Comparison of ENCODE assay signal across 15 cellular contexts in the genomic region with DNA sequence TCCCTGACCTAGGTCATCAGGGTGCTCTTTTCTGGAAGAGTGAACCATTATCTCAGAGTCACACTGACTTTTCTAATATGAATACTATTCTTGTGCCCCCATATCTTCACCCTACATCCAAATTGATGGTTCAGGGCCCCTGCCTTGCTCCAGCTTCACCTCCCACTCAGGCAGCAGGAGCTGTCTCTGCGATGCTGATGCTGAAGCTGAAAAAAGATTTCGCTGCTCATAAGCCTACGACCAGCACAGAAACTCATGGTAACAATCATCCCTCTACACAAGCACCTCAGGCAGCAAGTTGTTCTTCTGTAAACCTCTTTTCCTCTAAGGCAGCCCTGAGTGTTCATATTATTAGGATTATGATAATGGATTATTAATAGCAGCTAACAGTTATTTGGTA. TPM values are rescaled to one million over a fixed set of nuclear protein-coding genes. Genes with fewer than 3 reads are reported as not detected.
DNase-seq lines count a peak whose midpoint lies in the region; TF ChIP-seq lines count a peak whose summit lies in the region.
"Had no signal": no experiment of that assay in that cellular context is flagged by ENCODE, and none has a peak within 500 bp of the region (broad histone marks: within the 10 kb centered on the region; RNA-seq: fewer than 3 reads in every experiment).

No MANE protein-coding gene starts in this region.

- H3K27me3 Mint-ChIP-seq in chondrocyte (ENCODE audit: low read depth) (no peaks in the 10 kb centered on the region), neural crest cell (ENCODE audit: low read depth) (peaks cover 3% of the 10 kb centered on the region)
- H3K27me3 Mint-ChIP-seq: B cell; CD4-positive, alpha-beta memory T cell had no signal

- H3K27ac Mint-ChIP-seq in chondrocyte (ENCODE audit: unreplicated experiment) (no peak overlapping the region), neural crest cell (ENCODE audit: unreplicated experiment) (no peak overlapping the region)
- H3K27ac Mint-ChIP-seq: B cell had no signal

- H3K36me3 ChIP-seq in Loucy (ENCODE audit: insufficient read depth, low read length): no peaks in the 10 kb centered on the region

- H3K4me1 Mint-ChIP-seq in chondrocyte (ENCODE audit: low read depth): peaks cover 29% of the 10 kb centered on the region
- peaks cover 35% of the 10 kb centered on the region for H3K4me1 Mint-ChIP-seq in neural crest cell

- H3K4me1 ChIP-seq in Loucy (ENCODE audit: insufficient read depth, low read length, poor library complexity, severe bottlenecking): peaks cover 38% of the 10 kb centered on the region

- intact Hi-C loops in posterior cingulate gyrus (cut with DNase I): no loop called here

- no peaks in the 10 kb centered on the region for H3F3A ChIP-seq in Loucy (ENCODE audit: low read depth)

- no peak for TF ChIP-seq CTCF in Loucy (conservative IDR thresholded peaks at IDR 0.05; ENCODE audit: low read length)
- no peak for TF ChIP-seq CTCF in chondrocyte (IDR thresholded peaks at IDR 0.05)
- TF ChIP-seq CTCF in neural crest cell (conservative IDR thresholded peaks at IDR 0.05): no peak

- H3K36me3 Mint-ChIP-seq in chondrocyte (ENCODE audit: low read depth): no peaks in the 10 kb centered on the region
- no peaks in the 10 kb centered on the region for H3K36me3 Mint-ChIP-seq in neural crest cell (ENCODE audit: low read depth)

- H3K79me2 ChIP-seq in Loucy (ENCODE audit: insufficient read depth, low read length): peaks cover 75% of the 10 kb centered on the region

- no peaks in the 10 kb centered on the region for H3K9me2 ChIP-seq in Loucy (replicated peaks; ENCODE audit: low read depth, low read length)

- no peaks in the 10 kb centered on the region for H3K27me3 ChIP-seq in Loucy (ENCODE audit: insufficient read depth, low read length, poor library complexity, severe bottlenecking)

- H3K9ac ChIP-seq in Loucy (ENCODE audit: low read depth, low read length, poor library complexity, severe bottlenecking): peak overlapping the region; percentile 93
- H3K9ac ChIP-seq: GM23248 had no signal

- no peak overlapping the region for H3K4me3 Mint-ChIP-seq in chondrocyte (ENCODE audit: unreplicated experiment)
- H3K4me3 Mint-ChIP-seq in neural crest cell: peak overlapping the region; percentile 31
- H3K4me3 Mint-ChIP-seq: B cell had no signal

- H2AFZ ChIP-seq in Loucy (ENCODE audit: low read length): no peak overlapping the region
- H2AFZ ChIP-seq: GM23248 had no signal

- H3K9me3 Mint-ChIP-seq in chondrocyte (ENCODE audit: low read depth) (no peaks in the 10 kb centered on the region), neural crest cell (no peaks in the 10 kb centered on the region)

- peak overlapping the region; percentile 91 for H3K4me2 ChIP-seq in Loucy (ENCODE audit: low read depth, low read length, poor library complexity, severe bottlenecking)

- no peaks in the 10 kb centered on the region for H3K9me3 ChIP-seq in Loucy (ENCODE audit: insufficient read depth, low read depth, low read length)

- H3K4me3 ChIP-seq in Loucy (ENCODE audit: low read length, poor library complexity, severe bottlenecking): peak overlapping the region; percentile 93
- H3K4me3 ChIP-seq: GM23248 had no signal

- H4K20me1 ChIP-seq in Loucy (ENCODE audit: insufficient read depth, low read length, poor library complexity, severe bottlenecking): peaks cover 48% of the 10 kb centered on the region

- DNase-seq in chondrocyte (ENCODE audit: low spot score): peak; percentile 47
- no peak for DNase-seq in neural crest cell (ENCODE audit: low read depth, low spot score)
- DNase-seq in glomerular visceral epithelial cell (ENCODE audit: extremely low spot score): no peak
- DNase-seq in posterior cingulate gyrus: no peak
- no peak for DNase-seq in LoVo (ENCODE audit: low spot score)
- DNase-seq in cerebellar nuclear complex (lab: John Stamatoyannopoulos, UW): no peak
- DNase-seq: CD4-positive, alpha-beta memory T cell; COR-L47; DMS153; DND-41; GM23248; IMR-90 had no signal

RNA-seq across cellular contexts. Expression of a gene that starts 3.2 kb away (rescaled TPM):
- total RNA-seq in chondrocyte: 116 to 128 TPM (median 126 TPM) in 3 replicates
- 194 and 202 TPM in 2 replicates for total RNA-seq in neural crest cell

RNA-seq across cellular contexts. Expression of a gene that starts 17.5 kb away (rescaled TPM):
- total RNA-seq in chondrocyte (0.25 to 0.39 TPM in 2 of 3 replicates, not detected in the other), neural crest cell (1.3 and 1.8 TPM in 2 replicates)

RNA-seq across cellular contexts. Expression of a gene that starts 24.1 kb away (rescaled TPM):
- total RNA-seq in chondrocyte (not detected in 3 replicates), neural crest cell (1.2 and 2.1 TPM in 2 replicates)
- total RNA-seq: B cell, GM23248, HT-29, IMR-90 had no signal

RNA-seq across cellular contexts. Expression of a gene that starts 28.8 kb away (rescaled TPM):
- total RNA-seq in chondrocyte: 23.5 to 30.7 TPM (median 24.0 TPM) in 3 replicates
- 15.1 and 18.6 TPM in 2 replicates for total RNA-seq in neural crest cell

RNA-seq across cellular contexts. Expression of a gene that starts 45.1 kb away (rescaled TPM):
- total RNA-seq in chondrocyte (0.10 to 0.74 TPM (median 0.72 TPM) in 3 replicates), neural crest cell (0.51 and 0.64 TPM in 2 replicates)
- total RNA-seq: CD4-positive, alpha-beta memory T cell; GM23248 had no signal
